Comparison of ENCODE assay signal across 25 cellular contexts in the genomic region with DNA sequence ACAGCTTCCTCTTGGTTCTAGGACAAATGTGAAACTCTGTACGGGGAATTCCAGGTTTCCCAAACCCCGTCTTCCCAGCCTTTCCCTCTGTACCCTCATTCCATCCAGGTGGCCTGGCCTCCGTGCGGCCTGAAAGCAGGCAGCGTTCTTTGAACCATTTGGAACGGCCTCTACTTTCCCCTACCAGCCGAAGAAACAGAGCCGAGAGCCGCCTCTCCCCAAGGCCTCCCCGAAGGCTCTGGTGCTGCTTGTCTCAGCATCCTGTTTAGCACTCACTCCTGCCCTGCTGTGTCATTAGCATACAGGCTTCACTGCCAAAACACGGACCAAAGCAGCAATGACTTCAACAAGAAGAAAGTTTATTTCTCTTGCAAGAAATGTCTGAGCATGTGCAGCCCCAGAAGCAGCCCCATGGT.
"Had no signal": no experiment of that assay in that cellular context is flagged by ENCODE, and none has a peak within 500 bp of the region (broad histone marks: within the 10 kb centered on the region; RNA-seq: fewer than 3 reads in every experiment).

No MANE protein-coding gene starts in this region.

- H3K27ac ChIP-seq: epithelial cell of prostate, esophagus muscularis mucosa, gastrocnemius medialis, heart right ventricle, neural progenitor cell, pancreas, stomach had no signal

- H3K27me3 ChIP-seq: esophagus muscularis mucosa, gastrocnemius medialis, neural progenitor cell, pancreas, stomach had no signal

- H3K36me3 ChIP-seq: esophagus muscularis mucosa, gastrocnemius medialis, heart right ventricle, neural progenitor cell, pancreas, stomach had no signal

- H3K4me2 ChIP-seq: neural progenitor cell had no signal

- H3K9me3 Mint-ChIP-seq: dendritic cell treated with granulocyte-macrophage colony-stimulating factor and Interleukin-4, amounts not matched to agents 40 ng/mL and 50 ng/mL, for 4 days; effector memory CD8-positive, alpha-beta T cell; natural killer cell treated with Interleukin-12 subunit alpha and Interleukin-12 subunit beta and Interleukin-15 and Interleukin-18, amount 100 ng/mL, for 72 hours had no signal

- H3K9ac ChIP-seq: neural progenitor cell had no signal

- H3K9me3 ChIP-seq: gastrocnemius medialis, pancreas had no signal

- H3K27me3 Mint-ChIP-seq: dendritic cell treated with granulocyte-macrophage colony-stimulating factor and Interleukin-4, amounts not matched to agents 40 ng/mL and 50 ng/mL, for 4 days had no signal

- H3K4me1 ChIP-seq: gastrocnemius medialis, pancreas had no signal

- H3K36me3 Mint-ChIP-seq: natural killer cell treated with Interleukin-12 subunit alpha and Interleukin-12 subunit beta and Interleukin-15 and Interleukin-18, amount 100 ng/mL, for 72 hours; neural progenitor cell had no signal

- H3K4me3 Mint-ChIP-seq: dendritic cell treated with granulocyte-macrophage colony-stimulating factor and Interleukin-4, amounts not matched to agents 40 ng/mL and 50 ng/mL, for 4 days; effector memory CD8-positive, alpha-beta T cell; natural killer cell treated with Interleukin-12 subunit alpha and Interleukin-12 subunit beta and Interleukin-15 and Interleukin-18, amount 100 ng/mL, for 72 hours; neural progenitor cell had no signal

- FAIRE-seq: colon, islet of Langerhans, pancreas had no signal

- ATAC-seq: effector memory CD8-positive, alpha-beta T cell; gastrocnemius medialis; heart right ventricle; left lobe of liver; natural killer cell treated with Interleukin-12 subunit alpha and Interleukin-12 subunit beta and Interleukin-15 and Interleukin-18, amount 100 ng/mL, for 72 hours; right cardiac atrium had no signal

- H2AFZ ChIP-seq: neural progenitor cell had no signal

- H3K27ac Mint-ChIP-seq: effector memory CD8-positive, alpha-beta T cell; natural killer cell treated with Interleukin-12 subunit alpha and Interleukin-12 subunit beta and Interleukin-15 and Interleukin-18, amount 100 ng/mL, for 72 hours; neural progenitor cell; progenitor cell of endocrine pancreas had no signal

- DNase-seq: effector memory CD8-positive, alpha-beta T cell; gastrocnemius medialis; heart right ventricle; hypothalamus; mammary epithelial cell; midbrain; occipital lobe; pancreas; right cardiac atrium; stimulated activated CD4-positive, alpha-beta T cell treated with anti-CD3 and anti-CD28 coated beads, Interleukin-15, amount 100 ng/mL, for 24 hours; stimulated activated CD4-positive, alpha-beta T cell treated with anti-CD3 and anti-CD28 coated beads, Interleukin-2, amount 100 ng/mL, for 24 hours; stimulated activated CD4-positive, alpha-beta T cell treated with anti-CD3 and anti-CD28 coated beads, Interleukin-4, amount 100 ng/mL, for 4 hours; stimulated activated naive CD4-positive, alpha-beta T cell; stomach; substantia nigra; trophoblast cell had no signal

- H3K4me3 ChIP-seq: esophagus muscularis mucosa, gastrocnemius medialis, heart right ventricle, neural progenitor cell, pancreas, stomach had no signal
